Comparison of ENCODE assay signal across 6 cellular contexts in the genomic region with DNA sequence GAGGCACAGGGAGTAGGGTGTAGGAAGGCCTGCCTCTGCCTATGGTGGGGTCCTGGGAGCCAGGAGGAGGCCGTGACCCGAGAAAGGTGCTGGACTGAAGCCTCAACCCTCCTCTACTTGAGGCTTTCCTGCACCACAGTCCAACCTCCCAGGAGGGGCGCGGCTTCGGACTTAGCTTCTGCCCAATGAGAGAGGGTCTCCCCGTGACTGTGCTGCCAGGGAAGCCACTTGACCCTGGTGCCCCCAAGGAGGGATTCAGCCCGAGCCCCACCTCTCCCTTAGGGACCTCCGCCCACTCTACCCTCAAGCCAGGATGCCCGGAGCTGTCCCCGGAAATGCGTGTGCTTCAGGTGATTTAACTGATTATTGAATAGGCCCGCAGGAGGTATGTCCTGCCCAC. TPM values are rescaled to one million over a fixed set of nuclear protein-coding genes. Genes with fewer than 3 reads are reported as not detected.
"Had no signal": no experiment of that assay in that cellular context is flagged by ENCODE, and none has a peak within 500 bp of the region (broad histone marks: within the 10 kb centered on the region; RNA-seq: fewer than 3 reads in every experiment).

Gene CGB8, minus strand, starts transcription at position 101 of the 400 bp plus-strand sequence. CDS start 372 bp downstream, outside the sequence.

RNA-seq across cellular contexts. Expression of gene CGB8, which starts in this region (rescaled TPM):
- total RNA-seq: GM23338, H1, H9, HepG2, HT-29 had no signal
- polyA plus RNA-seq: GM23338, HepG2, IgD-negative memory B cell had no signal
